Comparison of ENCODE assay signal across 8 cellular contexts in the genomic region with DNA sequence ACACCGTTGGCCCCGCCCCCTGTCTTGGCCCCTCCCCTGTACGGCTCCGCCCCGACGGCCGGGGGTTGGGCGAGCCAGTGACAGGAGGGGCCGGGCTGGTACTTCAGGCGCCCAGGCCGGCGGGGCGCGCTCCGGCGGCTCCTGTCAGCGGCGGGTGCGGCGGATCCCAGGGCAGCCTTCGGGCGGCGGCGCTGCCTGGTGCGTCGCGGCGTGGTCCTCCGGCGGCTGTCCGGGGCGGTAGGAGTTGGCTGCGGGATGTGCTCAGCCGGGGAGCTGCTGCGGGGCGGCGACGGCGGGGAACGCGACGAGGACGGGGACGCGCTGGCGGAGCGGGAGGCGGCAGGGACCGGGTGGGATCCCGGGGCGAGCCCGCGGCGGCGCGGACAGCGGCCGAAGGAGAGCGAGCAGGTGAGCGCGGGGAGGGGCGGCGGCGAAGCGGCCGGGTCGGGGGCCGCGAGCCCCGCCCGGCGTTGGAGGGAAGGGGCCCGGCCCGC. TPM values are rescaled to one million over a fixed set of nuclear protein-coding genes. Genes with fewer than 3 reads are reported as not detected.
DNase-seq lines count a peak whose midpoint lies in the region; ATAC-seq and TF ChIP-seq lines count a peak whose summit lies in the region.

A gene (plus strand): TSS at position 129 of the 494 bp plus-strand sequence. CDS start 127 bp downstream, at position 256.

- H2AFZ ChIP-seq in mammary epithelial cell (ENCODE audit: low read depth, low read length): peak within 1 kb of the TSS; percentile 88

- CTCF ChIA-PET in mammary epithelial cell (lab: Charles Lee; ENCODE audit: low non-redundant PET): no interaction called here

- no TSS peak for BruUV-seq in mammary epithelial cell (replicated peaks; lab: Mats Ljungman, UMichigan)

- H3K4me3 ChIP-seq in WERI-Rb-1 (ENCODE audit: low read depth, low read length) (peak within 1 kb of the TSS; percentile 65), mammary epithelial cell (replicated peaks in 1 of 3; ENCODE audit: insufficient read depth in 1 of 3, low read depth in 2 of 3, low read length in 3 of 3) (peak within 1 kb of the TSS; percentile 68 to 85 (median 70))

- peak within 1 kb of the TSS; percentile 85 for H3K9ac ChIP-seq in mammary epithelial cell (ENCODE audit: insufficient read depth, low read length)

- in situ Hi-C loops in mammary epithelial cell (cut with MboI; ENCODE audit: low sequenced_read_pairs in 2 of 2): no loop called here

- H3K27ac ChIP-seq in WERI-Rb-1 (peak within 1 kb of the TSS; percentile 74), mammary epithelial cell (ENCODE audit: insufficient read depth, low read depth, low read length) (peak within 1 kb of the TSS; percentile 69)

- DNase-seq in NCI-H1092 treated with DMSO at 0.1 percent for 48 hours (lab: John Stamatoyannopoulos, UW) (peak; percentile 49), NCI-H1092 (lab: John Stamatoyannopoulos, UW) (no peak), NCI-H2029 (lab: John Stamatoyannopoulos, UW) (peak; percentile 20), WERI-Rb-1 (peak; percentile 93), mammary epithelial cell (peak; percentile 79), iris pigment epithelial cell (ENCODE audit: low read depth) (peak; percentile 84)
- peak; percentile 81 to 93 (median 86) for DNase-seq in stimulated activated CD4-positive, alpha-beta T cell treated with anti-CD3 and anti-CD28 coated beads, Interleukin-12 subunit alpha, Interleukin-12 subunit beta, amount 100 ng/mL, for 48 hours (ENCODE audit: low read depth in 2 of 3, low spot score in 1 of 3)

- peaks cover 8% of the 10 kb centered on the region for H3K4me1 ChIP-seq in mammary epithelial cell (ENCODE audit: insufficient read depth, low read length)

- H3K9me3 ChIP-seq in WERI-Rb-1 (ENCODE audit: severe bottlenecking) (no peaks in the 10 kb centered on the region), mammary epithelial cell (replicated peaks; ENCODE audit: insufficient read depth, low read length) (no peaks in the 10 kb centered on the region)

- no CpG with 5 or more reads among the region's 74 CpGs for WGBS in mammary epithelial cell (ENCODE audit: low coverage, missing lambda C conversion rate)

- H3K4me2 ChIP-seq in mammary epithelial cell (ENCODE audit: insufficient read depth, low read depth, low read length): peak within 1 kb of the TSS; percentile 82

- TF ChIP-seq CTCF in WERI-Rb-1 (IDR thresholded peaks at IDR 0.05; ENCODE audit: low read depth, low read length): no peak
- no peak for TF ChIP-seq CTCF in mammary epithelial cell (conservative IDR thresholded peaks at IDR 0.05 in 1 of 2, IDR thresholded peaks at IDR 0.05 in 1 of 2; ENCODE audit: extremely low read depth in 1 of 2, insufficient read depth in 1 of 2, low read depth in 1 of 2, low read length in 2 of 2)

- H4K20me1 ChIP-seq in mammary epithelial cell (ENCODE audit: insufficient read depth, low read length): no peaks in the 10 kb centered on the region

- intact Hi-C loops in mammary epithelial cell (cut with micrococcal nuclease): loop anchor here (5.0 kb wide), 1 partner anchor 37 kb away; no protein-coding TSS in a partner anchor

- peaks cover 5% of the 10 kb centered on the region for H3K36me3 ChIP-seq in WERI-Rb-1
- H3K36me3 ChIP-seq in mammary epithelial cell (ENCODE audit: insufficient read depth, low read length): no peaks in the 10 kb centered on the region

- dilution Hi-C loops in mammary epithelial cell (cut with HindIII; ENCODE audit: low sequenced_read_pairs): no loop called here

- H3K79me2 ChIP-seq in mammary epithelial cell (ENCODE audit: insufficient read depth, low read length): peaks cover 36% of the 10 kb centered on the region

- H3K27me3 ChIP-seq in WERI-Rb-1 (ENCODE audit: insufficient read depth, low read depth, severe bottlenecking) (no peaks in the 10 kb centered on the region), mammary epithelial cell (ENCODE audit: insufficient read depth, low read length) (no peaks in the 10 kb centered on the region)

- peak; percentile 94 for ATAC-seq in HG02759 (IDR thresholded peaks at IDR 0.05; ENCODE audit: unreplicated experiment)

RNA-seq across cellular contexts. Expression of the gene that starts here (rescaled TPM):
- total RNA-seq in mammary epithelial cell: 1 to 10 TPM; 5.5 to 8.1 TPM
- polyA plus RNA-seq in mammary epithelial cell: 2.1 TPM
- 0.98 TPM for polyA minus RNA-seq in mammary epithelial cell
